Comparison of ENCODE assay signal across 8 cellular contexts in genomic region chr2:65430515-65431416, GRCh38.
DNase-seq lines count a peak whose midpoint lies in the region; ATAC-seq lines count a peak whose summit lies in the region.

No MANE protein-coding gene starts in this region.

- peaks cover 11% of the 10 kb centered on the region for H3K4me1 ChIP-seq in ES-I3 (ENCODE audit: insufficient read depth, low read length)
- no peaks in the 10 kb centered on the region for H3K4me1 ChIP-seq in rectal smooth muscle tissue (ENCODE audit: control insufficient read depth, insufficient read depth, low read length)

- peak; percentile 22 for ATAC-seq in HG02588 (IDR thresholded peaks at IDR 0.05; ENCODE audit: unreplicated experiment)

- H3K9ac ChIP-seq in ES-I3 (ENCODE audit: low read depth, low read length) (peak overlapping the region; percentile 89), rectal smooth muscle tissue (ENCODE audit: low read length) (peak overlapping the region; percentile 30)

- DNase-seq in NCI-H1105 treated with DMSO at 0.1 percent for 48 hours (lab: John Stamatoyannopoulos, UW), result peak; percentile 82
- DNase-seq in SW 1271 (lab: John Stamatoyannopoulos, UW), result peak; percentile 70 to 76
- peak in 52 of 56 donors; percentile 12 to 82 (median 57) for DNase-seq in amygdala (lab: John Stamatoyannopoulos, UW)
- peak; percentile 57 to 77 for DNase-seq in hippocampal formation (lab: John Stamatoyannopoulos, UW)
- DNase-seq in dedifferentiated amniotic fluid mesenchymal stem cell (ENCODE audit: extremely low spot score), result no peak

- no peaks in the 10 kb centered on the region for H3K27me3 ChIP-seq in rectal smooth muscle tissue (ENCODE audit: control insufficient read depth, insufficient read depth, low read length)

- no peaks in the 10 kb centered on the region for H3K36me3 ChIP-seq in ES-I3 (ENCODE audit: insufficient read depth, low read length)
- H3K36me3 ChIP-seq in rectal smooth muscle tissue (ENCODE audit: control insufficient read depth, insufficient read depth, low read length), result no peaks in the 10 kb centered on the region

- H3K4me3 ChIP-seq in rectal smooth muscle tissue (ENCODE audit: low read length), result peak overlapping the region; percentile 89

- no peaks in the 10 kb centered on the region for H3K9me3 ChIP-seq in ES-I3 (ENCODE audit: control insufficient read depth, insufficient read depth, low read length)

- peak overlapping the region; percentile 87 for H3K27ac ChIP-seq in rectal smooth muscle tissue (ENCODE audit: low read depth, low read length)
